Comparison of ENCODE assay signal across 8 cellular contexts in the genomic region with DNA sequence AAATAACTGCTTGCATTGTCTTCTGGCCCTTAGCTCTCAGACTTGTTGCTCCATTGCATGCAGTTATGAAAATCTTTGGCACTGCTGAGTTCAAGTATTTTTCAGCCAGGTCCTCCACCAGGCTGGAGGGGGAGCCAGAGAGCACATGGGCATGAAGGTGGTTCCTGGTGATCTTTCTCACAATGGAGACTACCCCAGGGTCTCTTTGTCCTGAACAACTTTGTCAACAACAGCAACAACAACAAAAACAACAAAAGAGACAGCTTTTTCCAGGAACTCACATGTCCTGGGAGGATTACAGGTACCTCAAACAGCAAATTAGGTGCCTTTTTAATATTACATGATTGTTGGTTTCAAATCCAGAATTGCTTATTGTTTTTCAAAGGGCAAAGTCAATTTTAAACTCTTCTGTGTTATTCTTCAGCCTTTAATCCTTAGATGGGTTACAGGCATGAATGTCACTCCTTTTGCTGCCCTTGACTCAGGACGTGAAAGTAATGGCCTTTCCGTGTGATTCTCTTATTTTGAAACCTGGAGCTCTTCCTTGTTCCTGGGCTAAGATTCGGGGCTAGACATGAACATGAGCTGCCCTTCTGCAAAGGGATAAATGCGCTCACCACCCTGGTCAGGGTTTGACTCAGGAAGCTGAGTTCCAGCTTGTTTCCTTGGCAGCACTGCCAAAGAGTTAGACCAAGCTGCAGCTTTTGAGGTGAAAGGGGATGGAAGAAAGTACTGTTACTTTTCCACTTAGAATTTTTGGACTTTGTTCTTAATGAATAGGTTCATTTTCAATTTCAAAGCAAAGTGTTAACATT. TPM values are rescaled to one million over a fixed set of nuclear protein-coding genes. Genes with fewer than 3 reads are reported as not detected.
DNase-seq lines count a peak whose midpoint lies in the region; ATAC-seq and TF ChIP-seq lines count a peak whose summit lies in the region.

No MANE protein-coding gene starts in this region.

- POLR2A ChIA-PET in PC-9 (lab: Charles Lee; ENCODE audit: unreplicated experiment): interaction anchor here (0.8 kb wide), 1 partner anchor 151 kb away, joined by 3 read pairs; no protein-coding TSS in a partner anchor

- peak; percentile 73 for TF ChIP-seq CTCF in PC-9 (conservative IDR thresholded peaks at IDR 0.05)
- peak in 4 of 5 experiments; percentile 8 to 67 (median 40) for TF ChIP-seq CTCF in gastrocnemius medialis (IDR thresholded peaks at IDR 0.05 in 4 of 5, conservative IDR thresholded peaks at IDR 0.05 in 1 of 5)

- peak overlapping the region; percentile 62; the same call in 1 of the 2 replicates for H3K4me3 ChIP-seq in PC-9
- H3K4me3 ChIP-seq in gastrocnemius medialis: peak overlapping the region; percentile 66 to 76 (median 70)

- peaks cover 26% of the 10 kb centered on the region for H3K36me3 Mint-ChIP-seq in activated naive CD4-positive, alpha-beta T cell treated with anti-CD3 and anti-CD28 coated beads, Interleukin-2, amount 50 U/mL, for 24 hours

- no peaks in the 10 kb centered on the region for H4K20me1 ChIP-seq in PC-9 (ENCODE audit: insufficient read depth)

- in situ Hi-C loops in gastrocnemius medialis (cut with MboI; ENCODE audit: low sequenced_read_pairs in 4 of 4): loop anchor here in 2 of 4 donors (25.0 kb wide), 2 partner anchors 178 to 203 kb away; no protein-coding TSS in a partner anchor

- H3K4me1 ChIP-seq in PC-9 (replicated peaks; ENCODE audit: insufficient read depth) (0 out of 2 replicates have a peak, but pooled peaks cover 5% of the 10 kb centered on the region), gastrocnemius medialis (peaks cover 4 to 11% of the 10 kb centered on the region in 2 donors)

- H3K4me2 ChIP-seq in PC-9: peak overlapping the region; percentile 86

- H3K36me3 ChIP-seq in PC-9 (ENCODE audit: low read depth): no peaks in the 10 kb centered on the region
- peaks cover 0 to 13% of the 10 kb centered on the region in 2 donors for H3K36me3 ChIP-seq in gastrocnemius medialis

- no TSS peak for BruUV-seq in PC-9 (replicated peaks; lab: Mats Ljungman, UMichigan)

- H3K9me3 ChIP-seq in PC-9 (ENCODE audit: insufficient read depth, low read depth): no peaks in the 10 kb centered on the region
- no peaks in the 10 kb centered on the region for H3K9me3 ChIP-seq in gastrocnemius medialis

- peak overlapping the region; percentile 99 for H3K4me3 Mint-ChIP-seq in activated naive CD4-positive, alpha-beta T cell treated with anti-CD3 and anti-CD28 coated beads, Interleukin-2, amount 50 U/mL, for 24 hours

- intact Hi-C loops in PC-9 (cut with micrococcal nuclease; ENCODE audit: unreplicated experiment): loop anchor here (2.0 kb wide), 1 partner anchor 194 kb away; no protein-coding TSS in a partner anchor
- intact Hi-C loops in left cardiac atrium (cut with DNase I): loop anchor here in 1 of 2 donors (5.0 kb wide), 1 partner anchor 193 kb away; no protein-coding TSS in a partner anchor
- intact Hi-C loops in gastrocnemius medialis (cut with DNase I; ENCODE audit: low total_unique reads): loop anchor here (2.0 kb wide), 1 partner anchor 38 kb away; no protein-coding TSS in a partner anchor

- no peak overlapping the region for H2AFZ ChIP-seq in PC-9

- H3K27me3 Mint-ChIP-seq in activated naive CD4-positive, alpha-beta T cell treated with anti-CD3 and anti-CD28 coated beads, Interleukin-2, amount 50 U/mL, for 24 hours: no peaks in the 10 kb centered on the region

- H3K27me3 ChIP-seq in PC-9 (ENCODE audit: insufficient read depth, low read depth): peaks cover 14% of the 10 kb centered on the region; the same call in 1 of the 2 replicates
- H3K27me3 ChIP-seq in gastrocnemius medialis: peaks cover 21 to 36% (median 25%) of the 10 kb centered on the region in 3 donors

- H3F3A ChIP-seq in PC-9 (ENCODE audit: insufficient read depth, low read depth): peaks cover 8% of the 10 kb centered on the region; the same call in 1 of the 2 replicates

- H3K27ac Mint-ChIP-seq in activated naive CD4-positive, alpha-beta T cell treated with anti-CD3 and anti-CD28 coated beads, Interleukin-2, amount 50 U/mL, for 24 hours: peak overlapping the region; percentile 98

- no peaks in the 10 kb centered on the region for H3K9me2 ChIP-seq in PC-9 (ENCODE audit: insufficient read depth)

- ATAC-seq in left cardiac atrium: peak; percentile 4 to 31
- ATAC-seq in gastrocnemius medialis: peak in 1 of 2 donors; percentile 58
- ATAC-seq in HG03135 (IDR thresholded peaks at IDR 0.05; ENCODE audit: unreplicated experiment): no peak
- no peak for ATAC-seq in GM19467 (IDR thresholded peaks at IDR 0.05; ENCODE audit: unreplicated experiment)

- TF ChIP-seq POLR2A in gastrocnemius medialis (IDR thresholded peaks at IDR 0.05): no peak

- H3K9me3 Mint-ChIP-seq in activated naive CD4-positive, alpha-beta T cell treated with anti-CD3 and anti-CD28 coated beads, Interleukin-2, amount 50 U/mL, for 24 hours: no peaks in the 10 kb centered on the region

- H3K79me2 ChIP-seq in PC-9 (ENCODE audit: low read depth): no peaks in the 10 kb centered on the region

- CTCF ChIA-PET in PC-9 (lab: Charles Lee): interaction anchor here (0.5 to 1.0 kb wide), 4 partner anchors 152 to 193 kb away, joined by 3 to 7 read pairs (median 4); no protein-coding TSS in a partner anchor

- DNase-seq in NCI-H2171 treated with DMSO at 0.1 percent for 48 hours (lab: John Stamatoyannopoulos, UW): peak; percentile 8
- no peak for DNase-seq in NCI-H2171 (lab: John Stamatoyannopoulos, UW)
- peak in 1 of 2 experiments; percentile 30 for DNase-seq in PC-9
- DNase-seq in left cardiac atrium: peak; percentile 28
- peak in 1 of 2 donors; percentile 35 for DNase-seq in gastrocnemius medialis

- no peak overlapping the region for H3K27ac ChIP-seq in PC-9
- H3K27ac ChIP-seq in gastrocnemius medialis: peak overlapping the region; percentile 5 to 70 (median 41)

- peaks cover 59% of the 10 kb centered on the region for H3K4me1 Mint-ChIP-seq in activated naive CD4-positive, alpha-beta T cell treated with anti-CD3 and anti-CD28 coated beads, Interleukin-2, amount 50 U/mL, for 24 hours

RNA-seq across cellular contexts. Expression of a gene that starts 1.8 kb away (rescaled TPM):
- total RNA-seq in PC-9 (2021): 3.4 and 4.8 TPM in 2 replicates
- total RNA-seq in left cardiac atrium: 10 to 100 TPM; 40.8 to 43.2 TPM
- 100 to 1,000 TPM in 2 of 4 donors, 10 to 100 TPM in 2; 56.1 to 135 (median 92.0) TPM for total RNA-seq in gastrocnemius medialis

Comparison
In these comparisons a context has a peak if more than half of its experiments do, and no peak if none do; other contexts are left out.
1. ATAC-seq: peak in left cardiac atrium (2 of 2); none in HG03135 (single experiment) and GM19467 (single experiment).